ENCODE assay signal across 10 cellular contexts in the genomic region with DNA sequence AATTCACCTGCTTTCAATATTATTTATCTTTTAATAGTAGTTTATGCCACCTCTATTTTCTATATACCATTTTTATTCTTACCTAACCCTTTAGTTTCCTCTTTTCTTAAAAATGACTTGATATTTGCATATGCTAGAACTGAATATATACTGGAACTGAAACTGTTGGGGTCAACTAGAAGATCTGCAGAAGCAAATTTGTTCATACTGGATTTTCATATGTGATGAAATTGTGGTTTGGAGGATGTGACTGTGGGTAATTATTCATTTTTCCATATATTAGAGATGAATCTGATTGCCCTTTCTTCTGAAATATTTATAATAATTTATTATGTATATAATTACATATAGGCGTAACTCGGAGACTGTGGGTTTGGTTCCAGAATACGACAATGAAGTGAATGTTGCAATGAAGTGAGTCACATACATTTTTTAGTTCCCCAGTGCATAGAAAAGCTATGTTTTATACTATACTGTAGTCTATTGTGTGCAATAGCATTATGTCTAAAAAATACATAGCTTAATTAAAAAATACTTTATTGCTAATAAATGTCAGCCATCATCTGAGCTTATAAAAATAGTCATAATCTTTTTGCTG.
DNase-seq lines count a peak whose midpoint lies in the region; ATAC-seq, FAIRE-seq and TF ChIP-seq lines count a peak whose summit lies in the region.
"Had no signal": no experiment of that assay in that cellular context is flagged by ENCODE, and none has a peak within 500 bp of the region (broad histone marks: within the 10 kb centered on the region; RNA-seq: fewer than 3 reads in every experiment).

No MANE protein-coding gene starts in this region.

- DNase-seq in GM20000 (ENCODE audit: low spot score) (peak; percentile 36), NAMALWA (ENCODE audit: low spot score) (peak; percentile 14), mucosa of gallbladder (ENCODE audit: low spot score) (no peak), DMS53 (lab: John Stamatoyannopoulos, UW) (no peak), KG1 (lab: John Stamatoyannopoulos, UW) (no peak), H54 (ENCODE audit: insufficient read length, low spot score) (no peak)
- DNase-seq: activated gamma-delta T cell, heart right ventricle had no signal

- no peak for TF ChIP-seq POLR2A in H54 (IDR thresholded peaks at IDR 0.05; ENCODE audit: low read depth, low read length)

- TF ChIP-seq CTCF in GM20000 (IDR thresholded peaks at IDR 0.05; ENCODE audit: extremely low read depth, missing control alignments) = no peak

- FAIRE-seq in H54 (lab: Jason Lieb, UNC) = no peak

- peak; percentile 92 for ATAC-seq in GM18502 (IDR thresholded peaks at IDR 0.05; ENCODE audit: poor library complexity, unreplicated experiment)
- ATAC-seq in HG03025 (IDR thresholded peaks at IDR 0.05; ENCODE audit: low FRiP score, unreplicated experiment) = peak; percentile 80
- ATAC-seq: heart right ventricle had no signal

Comparison
In these comparisons a context has a peak if more than half of its experiments do, and no peak if none do; other contexts are left out.
1. DNase-seq: peak in GM20000 (single experiment) and NAMALWA (single experiment); none in mucosa of gallbladder (single experiment), DMS53 (single experiment), KG1 (single experiment) and H54 (single experiment).